In the genomic region with DNA sequence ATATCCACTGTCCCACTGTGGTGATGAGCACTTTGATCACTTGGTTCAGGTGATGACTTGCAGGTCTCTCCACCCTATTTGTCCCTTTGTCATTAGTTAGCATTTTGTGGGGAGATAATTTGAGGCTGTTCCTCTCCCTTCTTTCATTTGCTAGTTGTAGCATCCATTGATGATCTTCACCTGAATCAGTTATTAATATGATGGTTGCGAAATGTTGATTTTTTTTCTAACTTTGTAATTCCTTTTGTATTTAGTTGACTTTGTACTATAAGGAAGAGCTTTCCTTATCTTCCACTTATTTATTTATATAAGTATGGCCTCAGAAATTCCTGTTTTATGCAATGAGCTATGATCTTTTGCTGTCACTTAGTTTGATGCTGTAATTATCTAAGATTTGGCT, we compare ENCODE assay signal across 1 cellular context.
TF ChIP-seq lines count a peak whose summit lies in the region.

No MANE protein-coding gene starts in this region.

TF ChIP-seq in H1, 55 proteins besides CTCF, POLR2A, EP300 and RAD21:
- TF ChIP-seq RFX5 (IDR thresholded peaks at IDR 0.05; ENCODE audit: borderline replicate concordance, low read depth, low read length) = no peak
- TF ChIP-seq KDM4A (IDR thresholded peaks at IDR 0.05; ENCODE audit: low read depth, low read length, severe bottlenecking) = no peak
- no peak for TF ChIP-seq HDAC6 (IDR thresholded peaks at IDR 0.05; ENCODE audit: low read depth, low read length)
- no peak for TF ChIP-seq CREB1 (IDR thresholded peaks at IDR 0.05)
TF ChIP-seq in H1: peak in this region for 0.
